Comparison of ENCODE assay signal across 24 cellular contexts in genomic region chr10:114301177-114301576, GRCh38.
DNase-seq lines count a peak whose midpoint lies in the region; ATAC-seq, FAIRE-seq and TF ChIP-seq lines count a peak whose summit lies in the region.
"Had no signal": no experiment of that assay in that cellular context is flagged by ENCODE, and none has a peak within 500 bp of the region (broad histone marks: within the 10 kb centered on the region; RNA-seq: fewer than 3 reads in every experiment).

No MANE protein-coding gene starts in this region.

- H3K4me1 ChIP-seq in right cardiac atrium (ENCODE audit: control insufficient read depth, insufficient read depth, low read length) (no peaks in the 10 kb centered on the region), keratinocyte (ENCODE audit: control insufficient read depth, extremely low read depth, insufficient read depth, low read length) (peaks cover 26% of the 10 kb centered on the region)

- no peak overlapping the region for H2AFZ ChIP-seq in keratinocyte (ENCODE audit: control insufficient read depth, low read length)

- H3K9me3 ChIP-seq in right cardiac atrium (ENCODE audit: control insufficient read depth, low read length) (no peaks in the 10 kb centered on the region), keratinocyte (ENCODE audit: control insufficient read depth, low read depth, low read length) (peaks cover 7% of the 10 kb centered on the region)
- H3K9me3 ChIP-seq: HAP-1 had no signal

- no peaks in the 10 kb centered on the region for H3K79me2 ChIP-seq in keratinocyte (ENCODE audit: control insufficient read depth, insufficient read depth, low read length)

- 93% methylated on average over 9 of the region's 9 CpGs for WGBS in right cardiac atrium

- H3K4me2 ChIP-seq in keratinocyte (ENCODE audit: control insufficient read depth, extremely low read depth, insufficient read depth, low read depth, low read length): no peak overlapping the region

- peak; percentile 97 for FAIRE-seq in keratinocyte (lab: Jason Lieb, UNC)

- DNase-seq in left ventricle myocardium superior: peak; percentile 17
- no peak for DNase-seq in right cardiac atrium
- DNase-seq in SK-N-DZ (ENCODE audit: low spot score): peak; percentile 45
- DNase-seq in keratinocyte (ENCODE audit: low read depth, low spot score): peak; percentile 66
- no peak for DNase-seq in left cardiac atrium
- DNase-seq: ACHN; activated CD4-positive, alpha-beta memory T cell treated with anti-CD3 and anti-CD28 coated beads, Interleukin-2, amount 10 ng/mL, durations not matched to agents 7 days and 5 days; activated CD4-positive, CD25-positive, alpha-beta regulatory T cell; activated naive CD4-positive, alpha-beta T cell; activated T-cell treated with anti-CD3 and anti-CD28 coated beads for 4 hours; Calu3; cortex of kidney; EL; head of caudate nucleus; NCI-H2081; nephron progenitor cell; RPMI8226; T1000 had no signal

- no peaks in the 10 kb centered on the region for H4K20me1 ChIP-seq in keratinocyte (ENCODE audit: control insufficient read depth, extremely low read depth, insufficient read depth, low read length)
- H4K20me1 ChIP-seq: BLaER1 treated with 17β-estradiol and CSF1 and Interleukin-3, amounts not matched to agents 10 nM and 100 nM had no signal

- H3K36me3 ChIP-seq in keratinocyte (ENCODE audit: control insufficient read depth in 2 of 2, extremely low read depth in 1 of 2, insufficient read depth in 2 of 2, low read length in 2 of 2): peaks cover 34% of the 10 kb centered on the region in 2 experiments
- H3K36me3 ChIP-seq: HAP-1 had no signal

- dilution Hi-C loops in keratinocyte (cut with MboI; ENCODE audit: extremely low pct_ligation_motif_present, low sequenced_read_pairs): no loop called here

- no peak overlapping the region for H3K4me3 ChIP-seq in right cardiac atrium (ENCODE audit: low read length)
- H3K4me3 ChIP-seq in keratinocyte (ENCODE audit: control insufficient read depth in 2 of 3, extremely low read depth in 1 of 3, insufficient read depth in 2 of 3, low read depth in 1 of 3, low read length in 3 of 3): no peak overlapping the region
- H3K4me3 ChIP-seq: BLaER1 treated with 17β-estradiol and CSF1 and Interleukin-3, amounts not matched to agents 10 nM and 100 nM; HAP-1; left lung had no signal

- ATAC-seq in left ventricle myocardium superior (no peak), right cardiac atrium (no peak), HG03135 (IDR thresholded peaks at IDR 0.05; ENCODE audit: unreplicated experiment) (no peak), HG03280 (IDR thresholded peaks at IDR 0.05; ENCODE audit: unreplicated experiment) (no peak), left cardiac atrium (no peak), GM18861 (IDR thresholded peaks at IDR 0.05; ENCODE audit: unreplicated experiment) (no peak)
- ATAC-seq: left lung had no signal

- H3K27me3 ChIP-seq in right cardiac atrium (ENCODE audit: control insufficient read depth, insufficient read depth) (no peaks in the 10 kb centered on the region), keratinocyte (ENCODE audit: control insufficient read depth, extremely low read depth, insufficient read depth, low read length) (no peaks in the 10 kb centered on the region)
- H3K27me3 ChIP-seq: BLaER1 treated with 17β-estradiol and CSF1 and Interleukin-3, amounts not matched to agents 10 nM and 100 nM; left lung had no signal

- no peak overlapping the region for H3K9ac ChIP-seq in keratinocyte (ENCODE audit: control insufficient read depth, extremely low read depth, insufficient read depth, low read length)

- no peak overlapping the region for H3K27ac ChIP-seq in right cardiac atrium (ENCODE audit: low read length)
- H3K27ac ChIP-seq in keratinocyte (ENCODE audit: control insufficient read depth, insufficient read depth, low read length): peak overlapping the region; percentile 15
- H3K27ac ChIP-seq: BLaER1 treated with 17β-estradiol and CSF1 and Interleukin-3, amounts not matched to agents 10 nM and 100 nM; left lung had no signal

- intact Hi-C loops in left ventricle myocardium superior (cut with micrococcal nuclease): loop anchor here (10.0 kb wide), 1 partner anchor 134 kb away; no protein-coding TSS in a partner anchor
- intact Hi-C loops in right cardiac atrium (cut with DNase I): loop anchor here in 3 of 4 donors (5.0 to 10.0 kb wide), 5 partner anchors 124 to 484 kb away; no protein-coding TSS in a partner anchor
- intact Hi-C loops in left cardiac atrium (cut with DNase I): loop anchor here (5.0 to 10.0 kb wide), 2 partner anchors 104 to 136 kb away; partner anchors contain the start of gene AFAP1L2 (in 2 of the 2)

- TF ChIP-seq CTCF in keratinocyte (optimal IDR thresholded peaks at IDR 0.05 in 1 of 3, IDR thresholded peaks at IDR 0.05 in 1 of 3, conservative IDR thresholded peaks at IDR 0.05 in 1 of 3; ENCODE audit: extremely low read depth in 1 of 3, insufficient read depth in 2 of 3, low read length in 3 of 3): peak in 2 of 3 experiments; percentile 29 to 47

- H3K9me1 ChIP-seq in keratinocyte (ENCODE audit: control insufficient read depth, extremely low read depth, insufficient read depth, low read length): no peaks in the 10 kb centered on the region

Comparison
In these comparisons a context has a peak if more than half of its experiments do, and no peak if none do; other contexts are left out.
1. DNase-seq: peak in left ventricle myocardium superior (single experiment), SK-N-DZ (single experiment) and keratinocyte (single experiment); none in right cardiac atrium (0 of 3) and left cardiac atrium (single experiment).